10 cellular contexts compared by ENCODE assay signal in genomic region chr1:246166841-246167240, GRCh38.
"Had no signal": no experiment of that assay in that cellular context is flagged by ENCODE, and none has a peak within 500 bp of the region (broad histone marks: within the 10 kb centered on the region; RNA-seq: fewer than 3 reads in every experiment).

No MANE protein-coding gene starts in this region.

- H3K36me3 Mint-ChIP-seq: type B pancreatic cell had no signal

- H3K4me3 Mint-ChIP-seq: type B pancreatic cell had no signal

- DNase-seq: activated T-cell treated with anti-CD3 and anti-CD28 coated beads, Interleukin-2, amount 50 U/mL, for 1 hour; brain microvascular endothelial cell; dorsolateral prefrontal cortex; heart left ventricle; left ventricle myocardium inferior; stimulated activated CD4-positive, alpha-beta T cell treated with anti-CD3 and anti-CD28 coated beads, Interleukin-2, amount 100 ng/mL, for 24 hours; stimulated activated naive CD4-positive, alpha-beta T cell; substantia nigra had no signal

- H3K27ac Mint-ChIP-seq: activated naive CD4-positive, alpha-beta T cell treated with anti-CD3 and anti-CD28 coated beads, Interleukin-2, amount 50 U/mL, for 72 hours; type B pancreatic cell had no signal

- H3K27me3 Mint-ChIP-seq: type B pancreatic cell had no signal

- H3K9me3 Mint-ChIP-seq: activated naive CD4-positive, alpha-beta T cell treated with anti-CD3 and anti-CD28 coated beads, Interleukin-2, amount 50 U/mL, for 72 hours; type B pancreatic cell had no signal
